ENCODE assay signal across 8 cellular contexts in the genomic region with DNA sequence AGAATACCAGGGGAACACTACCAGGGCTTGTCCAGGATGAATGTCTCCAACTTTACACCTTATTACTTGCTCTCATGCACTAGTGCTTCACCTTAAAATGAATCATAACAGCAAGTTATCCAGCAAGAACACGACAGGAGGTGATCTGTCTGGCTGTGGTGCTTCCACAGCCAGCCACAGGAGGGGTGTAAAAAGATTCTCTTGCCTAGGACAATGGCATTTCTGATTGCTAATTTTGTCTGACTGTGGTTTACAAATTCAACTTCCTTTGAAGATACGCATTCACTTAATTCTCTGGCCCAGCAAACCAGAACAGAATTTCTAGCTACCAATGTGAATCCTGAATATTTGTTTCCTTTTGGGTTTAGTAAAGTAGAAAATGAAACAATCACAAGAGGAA. TPM values are rescaled to one million over a fixed set of nuclear protein-coding genes. Genes with fewer than 3 reads are reported as not detected.
DNase-seq lines count a peak whose midpoint lies in the region; ATAC-seq and TF ChIP-seq lines count a peak whose summit lies in the region.

No MANE protein-coding gene starts in this region.

- peaks cover 8% of the 10 kb centered on the region for H3K27me3 Mint-ChIP-seq in activated CD4-positive, alpha-beta T cell treated with anti-CD3 and anti-CD28 coated beads, Interleukin-2, amount 10 ng/mL, durations not matched to agents 24 days and 14 days

- no peaks in the 10 kb centered on the region for H3K36me3 Mint-ChIP-seq in activated CD4-positive, alpha-beta T cell treated with anti-CD3 and anti-CD28 coated beads, Interleukin-2, amount 10 ng/mL, durations not matched to agents 24 days and 14 days (ENCODE audit: low read depth)
- no peaks in the 10 kb centered on the region for H3K36me3 Mint-ChIP-seq in stimulated activated effector memory CD8-positive, alpha-beta T cell treated with anti-CD3 and anti-CD28 coated beads, Interleukin-12 subunit alpha, Interleukin-12 subunit beta, amount 100 ng/mL, for 72 hours

- TF ChIP-seq POLR2A in vagina (IDR thresholded peaks at IDR 0.05) = no peak

- intact Hi-C loops in activated CD4-positive, alpha-beta T cell treated with anti-CD3 and anti-CD28 coated beads, Interleukin-2, amount 10 ng/mL, durations not matched to agents 24 days and 14 days (cut with micrococcal nuclease) = loop anchor here (1.0 kb wide), 1 partner anchor 23 kb away; a partner anchor contains a TSS
- intact Hi-C loops in vagina (cut with DNase I) = no loop called here

- no peak overlapping the region for H3K4me3 Mint-ChIP-seq in activated CD4-positive, alpha-beta T cell treated with anti-CD3 and anti-CD28 coated beads, Interleukin-2, amount 10 ng/mL, durations not matched to agents 24 days and 14 days
- no peak overlapping the region for H3K4me3 Mint-ChIP-seq in stimulated activated effector memory CD8-positive, alpha-beta T cell treated with anti-CD3 and anti-CD28 coated beads, Interleukin-12 subunit alpha, Interleukin-12 subunit beta, amount 100 ng/mL, for 72 hours

- no peaks in the 10 kb centered on the region for H3K4me1 ChIP-seq in vagina

- H3K9me3 ChIP-seq in vagina = no peaks in the 10 kb centered on the region

- in situ Hi-C loops in KBM-7 (cut with MboI; ENCODE audit: low pct_unique_long_range_greater_than_20kb, low sequenced_read_pairs) = no loop called here

- H3K27ac ChIP-seq in vagina = no peak overlapping the region

- DNase-seq in activated CD4-positive, alpha-beta T cell treated with anti-CD3 and anti-CD28 coated beads, Interleukin-2, amount 10 ng/mL, durations not matched to agents 24 days and 14 days = no peak
- no peak for DNase-seq in activated CD4-positive, alpha-beta T cell treated with anti-CD3 and anti-CD28 coated beads, Interleukin-2, amount 50 U/mL, for 1 hour
- DNase-seq in KBM-7 (peak; percentile 33), cardiac fibroblast (ENCODE audit: low read depth in 2 of 2) (peak; percentile 25 to 40), vagina (ENCODE audit: extremely low spot score in 2 of 2) (no peak), NCI-H2196 treated with DMSO at 0.1 percent for 48 hours (lab: John Stamatoyannopoulos, UW; ENCODE audit: unreplicated experiment) (no peak)
- DNase-seq in stimulated activated effector memory CD8-positive, alpha-beta T cell treated with anti-CD3 and anti-CD28 coated beads, Interleukin-12 subunit alpha, Interleukin-12 subunit beta, amount 100 ng/mL, for 72 hours (ENCODE audit: low spot score in 2 of 2) = no peak
- no peak for DNase-seq in stimulated activated naive CD4-positive, alpha-beta T cell treated with Interleukin-2 at 50 U/mL for 16 hours (lab: John Stamatoyannopoulos, UW)

- no peaks in the 10 kb centered on the region for H3K36me3 ChIP-seq in vagina

- peak; percentile 87 for ATAC-seq in stimulated activated effector memory CD8-positive, alpha-beta T cell treated with anti-CD3 and anti-CD28 coated beads, Interleukin-12 subunit alpha, Interleukin-12 subunit beta, amount 100 ng/mL, for 72 hours

- peaks cover 5% of the 10 kb centered on the region for H3K9me3 Mint-ChIP-seq in activated CD4-positive, alpha-beta T cell treated with anti-CD3 and anti-CD28 coated beads, Interleukin-2, amount 10 ng/mL, durations not matched to agents 24 days and 14 days
- no peaks in the 10 kb centered on the region for H3K9me3 Mint-ChIP-seq in stimulated activated effector memory CD8-positive, alpha-beta T cell treated with anti-CD3 and anti-CD28 coated beads, Interleukin-12 subunit alpha, Interleukin-12 subunit beta, amount 100 ng/mL, for 72 hours

- H3K27ac Mint-ChIP-seq in activated CD4-positive, alpha-beta T cell treated with anti-CD3 and anti-CD28 coated beads, Interleukin-2, amount 10 ng/mL, durations not matched to agents 24 days and 14 days = peak overlapping the region; percentile 9
- H3K27ac Mint-ChIP-seq in stimulated activated effector memory CD8-positive, alpha-beta T cell treated with anti-CD3 and anti-CD28 coated beads, Interleukin-12 subunit alpha, Interleukin-12 subunit beta, amount 100 ng/mL, for 72 hours = peak overlapping the region; percentile 43

- H3K4me3 ChIP-seq in cardiac fibroblast (replicated peaks in 1 of 2; ENCODE audit: low read depth in 2 of 2, low read length in 2 of 2) (no peak overlapping the region), vagina (no peak overlapping the region)

- H3K27me3 ChIP-seq in vagina = no peaks in the 10 kb centered on the region

- TF ChIP-seq CTCF in cardiac fibroblast (IDR thresholded peaks at IDR 0.05; ENCODE audit: low read depth, low read length) = peak; percentile 38
- TF ChIP-seq CTCF in vagina (IDR thresholded peaks at IDR 0.05) = no peak

- peaks cover 10% of the 10 kb centered on the region for H3K4me1 Mint-ChIP-seq in activated CD4-positive, alpha-beta T cell treated with anti-CD3 and anti-CD28 coated beads, Interleukin-2, amount 10 ng/mL, durations not matched to agents 24 days and 14 days
- H3K4me1 Mint-ChIP-seq in stimulated activated effector memory CD8-positive, alpha-beta T cell treated with anti-CD3 and anti-CD28 coated beads, Interleukin-12 subunit alpha, Interleukin-12 subunit beta, amount 100 ng/mL, for 72 hours = peaks cover 9% of the 10 kb centered on the region

RNA-seq across cellular contexts. Expression of a gene that starts 23.1 kb away (rescaled TPM):
- 20.1 and 20.7 TPM in 2 replicates for total RNA-seq in activated CD4-positive, alpha-beta T cell treated with anti-CD3 and anti-CD28 coated beads, Interleukin-2, amount 10 ng/mL, durations not matched to agents 24 days and 14 days
- total RNA-seq in vagina = 25.3 TPM

RNA-seq across cellular contexts. Expression of a gene that starts 23.5 kb away (rescaled TPM):
- total RNA-seq in activated CD4-positive, alpha-beta T cell treated with anti-CD3 and anti-CD28 coated beads, Interleukin-2, amount 10 ng/mL, durations not matched to agents 24 days and 14 days = 12.9 and 14.2 TPM in 2 replicates
- 11.5 TPM for total RNA-seq in vagina

Comparison
In these comparisons a context has a peak if more than half of its experiments do, and no peak if none do; other contexts are left out.
1. DNase-seq: peak in KBM-7 (single experiment) and cardiac fibroblast (2 of 2); none in activated CD4-positive, alpha-beta T cell treated with anti-CD3 and anti-CD28 coated beads, Interleukin-2, amount 10 ng/mL, durations not matched to agents 24 days and 14 days (single experiment), activated CD4-positive, alpha-beta T cell treated with anti-CD3 and anti-CD28 coated beads, Interleukin-2, amount 50 U/mL, for 1 hour (single experiment), stimulated activated effector memory CD8-positive, alpha-beta T cell treated with anti-CD3 and anti-CD28 coated beads, Interleukin-12 subunit alpha, Interleukin-12 subunit beta, amount 100 ng/mL, for 72 hours (0 of 2), stimulated activated naive CD4-positive, alpha-beta T cell treated with Interleukin-2 at 50 U/mL for 16 hours (single experiment), vagina (0 of 2) and NCI-H2196 treated with DMSO at 0.1 percent for 48 hours (single experiment).